Comparison of ENCODE assay signal across 19 cellular contexts in genomic region chr7:20713792-20714191, GRCh38.
DNase-seq lines count a peak whose midpoint lies in the region; ATAC-seq, FAIRE-seq and TF ChIP-seq lines count a peak whose summit lies in the region.
"Had no signal": no experiment of that assay in that cellular context is flagged by ENCODE, and none has a peak within 500 bp of the region (broad histone marks: within the 10 kb centered on the region; RNA-seq: fewer than 3 reads in every experiment).

No MANE protein-coding gene starts in this region.

- H2AFZ ChIP-seq in KMS-11 (ENCODE audit: low read depth) = 0 out of 2 replicates have a peak overlapping the region, but pooled peaks have one; percentile 2

- TF ChIP-seq POLR2A in GM12891 (IDR thresholded peaks at IDR 0.05; ENCODE audit: low read depth, low read length) = no peak

- ATAC-seq in HG03460 (IDR thresholded peaks at IDR 0.05; ENCODE audit: unreplicated experiment) = no peak

- DNase-seq in GM12891 (ENCODE audit: insufficient read length, low spot score) (no peak), endodermal cell (peak; percentile 49), kidney epithelial cell (ENCODE audit: low read depth) (no peak), NCI-H2171 treated with DMSO at 0.1 percent for 48 hours (lab: John Stamatoyannopoulos, UW) (no peak), NCI-H1436 (lab: John Stamatoyannopoulos, UW) (no peak), endothelial cell (ENCODE audit: low spot score) (no peak)
- DNase-seq: AML-193, DND-41, NCI-H1092, NCI-H146, NCI-H2081 treated with DMSO at 0.1 percent for 48 hours, OCI-M1, RPMI8226, SHP77 treated with DMSO at 0.1 percent for 48 hours, SK-N-SH had no signal

- peak overlapping the region; percentile 65 for H3K4me2 ChIP-seq in KMS-11
- H3K4me2 ChIP-seq: SK-N-SH had no signal

- WGBS in endodermal cell (ENCODE audit: insufficient coverage in 1 of 2, insufficient read length in 1 of 2), 2 experiments = 82 to 83% methylated on average over 1 to 2 of the region's 2 CpGs

- H3K27ac Mint-ChIP-seq in endodermal cell (no peak overlapping the region), endothelial cell (ENCODE audit: unreplicated experiment) (no peak overlapping the region)

- H3K9me3 Mint-ChIP-seq in endodermal cell = peaks cover 7% of the 10 kb centered on the region
- no peaks in the 10 kb centered on the region for H3K9me3 Mint-ChIP-seq in endothelial cell (ENCODE audit: unreplicated experiment)

- H3K79me2 ChIP-seq in KMS-11 (ENCODE audit: insufficient read depth, low read depth) = no peaks in the 10 kb centered on the region

- peak; percentile 9 for FAIRE-seq in GM12891 (lab: Jason Lieb, UNC)
- FAIRE-seq: GM19239 had no signal

- H3K4me1 Mint-ChIP-seq in endodermal cell = no peaks in the 10 kb centered on the region
- no peaks in the 10 kb centered on the region for H3K4me1 Mint-ChIP-seq in endothelial cell (ENCODE audit: unreplicated experiment)

- no peaks in the 10 kb centered on the region for H3K36me3 Mint-ChIP-seq in endodermal cell (ENCODE audit: low read depth)
- no peaks in the 10 kb centered on the region for H3K36me3 Mint-ChIP-seq in endothelial cell (ENCODE audit: low read depth, unreplicated experiment)

- H3K4me3 ChIP-seq in KMS-11 (IDR thresholded peaks at IDR 0.05; ENCODE audit: insufficient read depth, low read depth, low read length) = no peak overlapping the region
- no peak overlapping the region for H3K4me3 ChIP-seq in endodermal cell (ENCODE audit: low read length)
- no peak overlapping the region for H3K4me3 ChIP-seq in kidney epithelial cell (ENCODE audit: low read depth, low read length)

- H3K27ac ChIP-seq in KMS-11 (peak overlapping the region; percentile 37), endodermal cell (ENCODE audit: low read depth, low read length) (no peak overlapping the region)
- H3K27ac ChIP-seq: C4-2B had no signal

- no peaks in the 10 kb centered on the region for H4K20me1 ChIP-seq in KMS-11 (ENCODE audit: insufficient read depth)

- TF ChIP-seq CTCF in KMS-11 (conservative IDR thresholded peaks at IDR 0.05; ENCODE audit: low read depth, low read length) = peak; percentile 18; the same call in 1 of the 2 replicates
- peak; percentile 36 for TF ChIP-seq CTCF in endodermal cell (conservative IDR thresholded peaks at IDR 0.05)
- peak; percentile 3 for TF ChIP-seq CTCF in kidney epithelial cell (IDR thresholded peaks at IDR 0.05; ENCODE audit: insufficient read depth, low read length, poor library complexity, severe bottlenecking)
- no peak for TF ChIP-seq CTCF in endothelial cell (IDR thresholded peaks at IDR 0.05; ENCODE audit: unreplicated experiment)

- H3K9ac ChIP-seq in KMS-11 = peak overlapping the region; percentile 5; the same call in 1 of the 2 replicates
- H3K9ac ChIP-seq in endodermal cell (ENCODE audit: extremely low read depth, low read length, poor library complexity, severe bottlenecking) = no peak overlapping the region
- H3K9ac ChIP-seq: SK-N-SH had no signal

- H3K9me3 ChIP-seq in endodermal cell (ENCODE audit: control insufficient read depth, low read length) = no peaks in the 10 kb centered on the region
- H3K9me3 ChIP-seq: SK-N-SH had no signal

- no peak overlapping the region for H3K4me3 Mint-ChIP-seq in endodermal cell
- no peak overlapping the region for H3K4me3 Mint-ChIP-seq in endothelial cell (ENCODE audit: unreplicated experiment)

- no peaks in the 10 kb centered on the region for H3K27me3 ChIP-seq in KMS-11 (ENCODE audit: insufficient read depth, low read depth)
- no peaks in the 10 kb centered on the region for H3K27me3 ChIP-seq in endodermal cell (ENCODE audit: control insufficient read depth, insufficient read depth, low read length, poor library complexity, severe bottlenecking)
- H3K27me3 ChIP-seq in kidney epithelial cell (ENCODE audit: control insufficient read depth, insufficient read depth, low read length) = no peaks in the 10 kb centered on the region

- H3K4me1 ChIP-seq in KMS-11 (ENCODE audit: low read depth, poor library complexity, severe bottlenecking) (peaks cover 54% of the 10 kb centered on the region), endodermal cell (ENCODE audit: control insufficient read depth, insufficient read depth, low read length) (no peaks in the 10 kb centered on the region)

- no peaks in the 10 kb centered on the region for H3K36me3 ChIP-seq in KMS-11 (ENCODE audit: insufficient read depth)
- H3K36me3 ChIP-seq in endodermal cell (ENCODE audit: control insufficient read depth, insufficient read depth, low read length) = no peaks in the 10 kb centered on the region
- no peaks in the 10 kb centered on the region for H3K36me3 ChIP-seq in kidney epithelial cell (ENCODE audit: control insufficient read depth, insufficient read depth, low read length)

- H3K27me3 Mint-ChIP-seq in endodermal cell (ENCODE audit: insufficient read depth) (no peaks in the 10 kb centered on the region), endothelial cell (ENCODE audit: unreplicated experiment) (no peaks in the 10 kb centered on the region)

TF ChIP-seq in GM12891, 5 proteins besides CTCF, POLR2A, EP300 and RAD21:
- no peak for TF ChIP-seq POU2F2 (IDR thresholded peaks at IDR 0.05; ENCODE audit: low read depth, low read length)
- no peak for TF ChIP-seq POLR2AphosphoS5 (IDR thresholded peaks at IDR 0.05; ENCODE audit: low read depth, low read length)
- no peak for TF ChIP-seq SPI1 (IDR thresholded peaks at IDR 0.05; ENCODE audit: low read depth, low read length)
- TF ChIP-seq PAX5 (IDR thresholded peaks at IDR 0.05; ENCODE audit: insufficient read depth, low read length, severe bottlenecking) = no peak
- no peak for TF ChIP-seq TAF1 (IDR thresholded peaks at IDR 0.05; ENCODE audit: low read depth, low read length)
TF ChIP-seq in GM12891: peak in this region for 0.
